33 cellular contexts compared by ENCODE assay signal in the genomic region with DNA sequence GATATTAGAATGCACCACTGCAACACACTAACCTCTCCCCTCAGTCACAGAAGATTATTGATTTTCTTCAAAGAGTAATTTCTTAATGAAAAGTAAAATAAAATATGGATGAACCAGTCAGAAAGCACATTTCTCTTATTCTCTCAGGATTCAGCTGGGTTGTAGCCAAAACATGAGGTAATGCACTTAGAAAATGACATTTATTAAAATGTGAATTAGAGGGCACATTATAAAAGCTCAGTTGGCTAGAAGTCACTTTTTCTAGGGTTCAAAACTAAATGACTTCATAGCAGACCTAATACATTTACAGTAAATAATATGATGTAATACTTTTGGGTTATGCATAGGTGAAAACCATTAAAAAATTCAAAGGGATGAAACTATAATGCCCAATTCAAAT.
"Had no signal": no experiment of that assay in that cellular context is flagged by ENCODE, and none has a peak within 500 bp of the region (broad histone marks: within the 10 kb centered on the region; RNA-seq: fewer than 3 reads in every experiment).

No MANE protein-coding gene starts in this region.

- FAIRE-seq: bronchial epithelial cell, colon had no signal

- H3K79me2 ChIP-seq: hepatocyte had no signal

- H3K27me3 ChIP-seq: adrenal gland, brain microvascular endothelial cell, esophagus squamous epithelium, gastroesophageal sphincter, heart right ventricle, hepatocyte had no signal

- H2AFZ ChIP-seq: hepatocyte had no signal

- H3K36me3 ChIP-seq: adrenal gland, brain microvascular endothelial cell, esophagus squamous epithelium, gastroesophageal sphincter, heart right ventricle had no signal

- H3K27ac ChIP-seq: adrenal gland, brain microvascular endothelial cell, esophagus squamous epithelium, gastroesophageal sphincter, heart right ventricle, hepatocyte had no signal

- H3K4me2 ChIP-seq: hepatocyte had no signal

- DNase-seq: activated CD4-positive, alpha-beta memory T cell treated with anti-CD3 and anti-CD28 coated beads for 36 hours; activated CD4-positive, alpha-beta T cell treated with anti-CD3 and anti-CD28 coated beads for 36 hours; activated CD4-positive, alpha-beta T cell treated with anti-CD3 and anti-CD28 coated beads, Interleukin-2, amount 10 ng/mL, durations not matched to agents 24 days and 14 days; activated CD4-positive, CD25-positive, alpha-beta regulatory T cell; activated CD4-positive, CD25-positive, alpha-beta regulatory T cell treated with anti-CD3 and anti-CD28 coated beads, Interleukin-2, amount 50 U/mL, for 72 hours; activated CD8-positive, alpha-beta memory T cell treated with anti-CD3 and anti-CD28 coated beads, Interleukin-2, amount 10 ng/mL, durations not matched to agents 7 days and 5 days; activated CD8-positive, alpha-beta memory T cell treated with anti-CD3 and anti-CD28 coated beads, Interleukin-2, amount 50 U/mL, for 4 hours; activated CD8-positive, alpha-beta T cell treated with anti-CD3 and anti-CD28 coated beads, Interleukin-2, amount 10 ng/mL, durations not matched to agents 7 days and 5 days; activated effector memory CD4-positive, alpha-beta T cell treated with anti-CD3 and anti-CD28 coated beads, Interleukin-2, amount 50 U/mL, for 16 hours; activated naive CD4-positive, alpha-beta T cell treated with anti-CD3 and anti-CD28 coated beads for 36 hours; activated naive CD8-positive, alpha-beta T cell treated with anti-CD3 and anti-CD28 coated beads for 36 hours; activated naive CD8-positive, alpha-beta T cell treated with anti-CD3 and anti-CD28 coated beads, Interleukin-2, amount 50 U/mL, for 24 hours; activated T-cell treated with anti-CD3 and anti-CD28 coated beads, Interleukin-2, amount 50 U/mL, for 1 hour; activated T-cell treated with anti-CD3 and anti-CD28 coated beads, Interleukin-2, amount 50 U/mL, for 48 hours; adrenal gland; amygdala; aorta; brain microvascular endothelial cell; caudate nucleus; cortex of kidney; dermis blood vessel endothelial cell; effector CD4-positive, alpha-beta T cell; effector memory CD8-positive, alpha-beta T cell; erythroblast; esophagus squamous epithelium; foreskin melanocyte; heart right ventricle; T-helper 17 cell; T1000 had no signal

- H3K4me1 ChIP-seq: adrenal gland, esophagus squamous epithelium, gastroesophageal sphincter, heart right ventricle had no signal

- H3K4me3 ChIP-seq: adrenal gland, esophagus squamous epithelium, gastroesophageal sphincter, heart right ventricle, hepatocyte had no signal

- H3K9me3 ChIP-seq: adrenal gland, esophagus squamous epithelium, gastroesophageal sphincter had no signal

- ATAC-seq: activated CD4-positive, alpha-beta T cell treated with anti-CD3 and anti-CD28 coated beads for 36 hours; activated CD8-positive, alpha-beta memory T cell treated with anti-CD3 and anti-CD28 coated beads, Interleukin-2, amount 10 ng/mL, durations not matched to agents 7 days and 5 days; activated CD8-positive, alpha-beta T cell treated with anti-CD3 and anti-CD28 coated beads, Interleukin-2, amount 10 ng/mL, durations not matched to agents 7 days and 5 days; activated naive CD8-positive, alpha-beta T cell treated with anti-CD3 and anti-CD28 coated beads, Interleukin-2, amount 50 U/mL, for 24 hours; effector memory CD8-positive, alpha-beta T cell; gastroesophageal sphincter; heart right ventricle; T-helper 17 cell had no signal
